ENCODE assay signal across 8 cellular contexts in genomic region chr7:2019693-2020511, GRCh38.
A peak's percentile ranks its signal among the peaks of the same experiment; 100 is the strongest.
DNase-seq lines count a peak whose midpoint lies in the region; ATAC-seq, FAIRE-seq and TF ChIP-seq lines count a peak whose summit lies in the region.

No MANE protein-coding gene starts in this region.

- FAIRE-seq in urothelium cell line (lab: Jason Lieb, UNC) (peak; percentile 100), small intestine (lab: Jason Lieb, UNC) (no peak)

- H3K36me3 Mint-ChIP-seq in T-cell = peaks cover 13% of the 10 kb centered on the region
- peaks cover 4% of the 10 kb centered on the region for H3K36me3 Mint-ChIP-seq in activated T-helper 1 cell treated with anti-CD3 and anti-CD28 coated beads, Interleukin-12 subunit alpha, Interleukin-12 subunit beta, Interleukin-2, Interleukin-4 antibody, amounts not matched to agents 30 ng/mL and 10 ng/mL and 1 ng/mL, durations not matched to agents 14 hours and 24 hours and 36 hours (ENCODE audit: low read depth)

- peak; percentile 66 to 94 (median 80) for ATAC-seq in T-cell (replicated peaks in 1 of 4)

- H3K27me3 Mint-ChIP-seq in T-cell = no peaks in the 10 kb centered on the region
- H3K27me3 Mint-ChIP-seq in activated T-helper 1 cell treated with anti-CD3 and anti-CD28 coated beads, Interleukin-12 subunit alpha, Interleukin-12 subunit beta, Interleukin-2, Interleukin-4 antibody, amounts not matched to agents 30 ng/mL and 10 ng/mL and 1 ng/mL, durations not matched to agents 14 hours and 24 hours and 36 hours (ENCODE audit: insufficient read depth) = peaks cover 2% of the 10 kb centered on the region

- POLR2A ChIA-PET in T-cell (lab: Charles Lee) = no interaction called here

- peak; percentile 89 for DNase-seq in EL
- DNase-seq in HFF-Myc (ENCODE audit: extremely low read depth, low read depth) = peak; percentile 82
- peak in 32 of 34 experiments; percentile 23 to 82 (median 44) for DNase-seq in T-cell
- DNase-seq in coronary artery (ENCODE audit: low spot score) = peak; percentile 76
- peak; percentile 98 for DNase-seq in myocyte (ENCODE audit: low read depth)
- DNase-seq in urothelium cell line (ENCODE audit: low spot score) = peak; percentile 87
- DNase-seq in activated T-helper 1 cell treated with anti-CD3 and anti-CD28 coated beads, Interleukin-12 subunit alpha, Interleukin-12 subunit beta, Interleukin-2, Interleukin-4 antibody, amounts not matched to agents 30 ng/mL and 10 ng/mL and 1 ng/mL, durations not matched to agents 14 hours and 24 hours and 36 hours (ENCODE audit: low spot score) = no peak
- DNase-seq in small intestine = no peak

- peaks cover 21 to 32% (median 26%) of the 10 kb centered on the region in 3 donors for H3K4me1 Mint-ChIP-seq in T-cell
- H3K4me1 Mint-ChIP-seq in activated T-helper 1 cell treated with anti-CD3 and anti-CD28 coated beads, Interleukin-12 subunit alpha, Interleukin-12 subunit beta, Interleukin-2, Interleukin-4 antibody, amounts not matched to agents 30 ng/mL and 10 ng/mL and 1 ng/mL, durations not matched to agents 14 hours and 24 hours and 36 hours (ENCODE audit: low read depth) = peaks cover 4% of the 10 kb centered on the region

- H3K9me3 Mint-ChIP-seq in T-cell = peaks cover 0 to 10% (median 4%) of the 10 kb centered on the region in 3 donors
- H3K9me3 Mint-ChIP-seq in activated T-helper 1 cell treated with anti-CD3 and anti-CD28 coated beads, Interleukin-12 subunit alpha, Interleukin-12 subunit beta, Interleukin-2, Interleukin-4 antibody, amounts not matched to agents 30 ng/mL and 10 ng/mL and 1 ng/mL, durations not matched to agents 14 hours and 24 hours and 36 hours = peaks cover 18% of the 10 kb centered on the region

- no peaks in the 10 kb centered on the region for H3K4me1 ChIP-seq in small intestine (ENCODE audit: control insufficient read depth in 2 of 2, insufficient read depth in 1 of 2, low read depth in 1 of 2, low read length in 1 of 2)

- H3K9me3 ChIP-seq in small intestine (ENCODE audit: control insufficient read depth, low read depth) = no peaks in the 10 kb centered on the region

- intact Hi-C loops in activated T-helper 1 cell treated with anti-CD3 and anti-CD28 coated beads, Interleukin-12 subunit alpha, Interleukin-12 subunit beta, Interleukin-2, Interleukin-4 antibody, amounts not matched to agents 30 ng/mL and 10 ng/mL and 1 ng/mL, durations not matched to agents 14 hours and 24 hours and 36 hours (cut with micrococcal nuclease) = loop anchor here (2.0 kb wide), 1 partner anchor 19 kb away; no protein-coding TSS in a partner anchor

- no peaks in the 10 kb centered on the region for H3K27me3 ChIP-seq in small intestine (ENCODE audit: control insufficient read depth in 2 of 2, insufficient read depth in 2 of 2, low read length in 2 of 2)

- no peaks in the 10 kb centered on the region for H3K36me3 ChIP-seq in small intestine (ENCODE audit: control insufficient read depth in 2 of 2, insufficient read depth in 2 of 2, low read length in 2 of 2)

- H3K27ac ChIP-seq in coronary artery (peak overlapping the region; percentile 58 to 88), small intestine (ENCODE audit: low read depth in 1 of 2, low read length in 1 of 2) (peak overlapping the region in 1 of 2 donors; percentile 57)

- H3K27ac Mint-ChIP-seq in T-cell = peak overlapping the region; percentile 66 to 70
- no peak overlapping the region for H3K27ac Mint-ChIP-seq in activated T-helper 1 cell treated with anti-CD3 and anti-CD28 coated beads, Interleukin-12 subunit alpha, Interleukin-12 subunit beta, Interleukin-2, Interleukin-4 antibody, amounts not matched to agents 30 ng/mL and 10 ng/mL and 1 ng/mL, durations not matched to agents 14 hours and 24 hours and 36 hours

- peak overlapping the region; percentile 57 to 73 (median 60) for H3K4me3 Mint-ChIP-seq in T-cell
- H3K4me3 Mint-ChIP-seq in activated T-helper 1 cell treated with anti-CD3 and anti-CD28 coated beads, Interleukin-12 subunit alpha, Interleukin-12 subunit beta, Interleukin-2, Interleukin-4 antibody, amounts not matched to agents 30 ng/mL and 10 ng/mL and 1 ng/mL, durations not matched to agents 14 hours and 24 hours and 36 hours = no peak overlapping the region

- WGBS in small intestine, 3 donors = 59 to 82% (median 77%) methylated on average over 39 to 44 of the region's 44 CpGs

- no peak for TF ChIP-seq CTCF in HFF-Myc (IDR thresholded peaks at IDR 0.05; ENCODE audit: low read depth, low read length, missing control alignments)
- no peak for TF ChIP-seq CTCF in coronary artery (IDR thresholded peaks at IDR 0.05)

- CTCF ChIA-PET in T-cell (lab: Charles Lee) = no interaction called here

- H3K4me3 ChIP-seq in HFF-Myc (replicated peaks; ENCODE audit: low read depth, low read length) (no peak overlapping the region), coronary artery (peak overlapping the region; percentile 59), small intestine (ENCODE audit: low read depth in 1 of 2, low read length in 2 of 2) (no peak overlapping the region)

Comparison
In these comparisons a context has a peak if more than half of its experiments do, and no peak if none do; other contexts are left out.
1. DNase-seq: peak in EL (single experiment), HFF-Myc (single experiment), T-cell (32 of 34), coronary artery (single experiment), myocyte (single experiment) and urothelium cell line (single experiment); none in activated T-helper 1 cell treated with anti-CD3 and anti-CD28 coated beads, Interleukin-12 subunit alpha, Interleukin-12 subunit beta, Interleukin-2, Interleukin-4 antibody, amounts not matched to agents 30 ng/mL and 10 ng/mL and 1 ng/mL, durations not matched to agents 14 hours and 24 hours and 36 hours (single experiment) and small intestine (single experiment).